ENCODE assay signal across 23 cellular contexts in genomic region chr12:127898616-127899015, GRCh38.
"Had no signal": no experiment of that assay in that cellular context is flagged by ENCODE, and none has a peak within 500 bp of the region (broad histone marks: within the 10 kb centered on the region; RNA-seq: fewer than 3 reads in every experiment).

No MANE protein-coding gene starts in this region.

- H3K27me3 ChIP-seq: colonic mucosa, esophagus squamous epithelium, gastrocnemius medialis, heart right ventricle, left lung had no signal

- H3K27ac ChIP-seq: colonic mucosa, epithelial cell of prostate, esophagus squamous epithelium, gastrocnemius medialis, heart right ventricle, left lung, lower lobe of right lung had no signal

- ATAC-seq: effector memory CD8-positive, alpha-beta T cell; esophagus mucosa; gastrocnemius medialis; heart right ventricle; left cardiac atrium; left lung; left ventricle myocardium superior; lower lobe of right lung; mucosa of descending colon had no signal

- H3K4me3 ChIP-seq: colonic mucosa, esophagus squamous epithelium, gastrocnemius medialis, heart right ventricle, left lung, lower lobe of right lung, mucosa of descending colon had no signal

- H3K9me3 ChIP-seq: colonic mucosa, esophagus squamous epithelium, gastrocnemius medialis, heart right ventricle, left lung, lower lobe of right lung, mucosa of descending colon had no signal

- H3K4me1 ChIP-seq: colonic mucosa, esophagus squamous epithelium, gastrocnemius medialis, heart right ventricle, left lung, lower lobe of right lung had no signal

- H3K36me3 ChIP-seq: colonic mucosa, esophagus squamous epithelium, gastrocnemius medialis, heart right ventricle, left lung, lower lobe of right lung had no signal

- DNase-seq: colonic mucosa; cortex of kidney; effector CD8-positive, alpha-beta T cell; effector memory CD8-positive, alpha-beta T cell; endodermal cell; erythroblast; esophagus squamous epithelium; foreskin fibroblast; foreskin melanocyte; gastrocnemius medialis; glutamatergic neuron; head of caudate nucleus; heart right ventricle; hippocampal formation; left cardiac atrium; left lung; left ventricle myocardium superior; lower lobe of right lung; mesenchymal stem cell; mucosa of descending colon; naive B cell had no signal
